ENCODE assay signal across 8 cellular contexts in the genomic region with DNA sequence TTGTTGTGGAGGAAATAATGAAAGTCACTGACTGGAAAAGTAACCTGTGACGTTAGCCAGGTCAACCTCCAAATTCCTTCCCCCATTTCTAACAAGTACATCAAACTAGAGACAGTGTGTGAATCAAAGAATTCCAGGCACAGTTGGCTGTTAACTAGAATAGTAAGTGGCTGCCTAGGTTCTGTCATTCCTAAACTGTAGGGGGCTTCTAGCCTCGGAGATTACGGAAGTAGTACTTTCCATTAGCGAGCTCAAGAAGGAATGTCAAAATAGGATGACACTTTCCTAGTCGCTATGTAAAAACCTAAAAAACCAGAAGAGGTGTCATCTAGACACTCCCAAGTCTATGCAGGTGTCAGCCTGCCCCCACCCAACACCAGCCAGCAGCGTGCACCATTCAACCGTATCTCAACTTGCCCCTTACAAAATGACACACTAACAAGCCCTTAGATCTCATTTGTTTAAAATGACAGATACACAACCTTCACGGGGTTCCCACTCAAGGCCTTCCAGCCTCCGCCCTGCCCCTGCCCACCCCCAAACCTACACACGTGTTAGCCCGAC. TPM values are rescaled to one million over a fixed set of nuclear protein-coding genes. Genes with fewer than 3 reads are reported as not detected.
DNase-seq lines count a peak whose midpoint lies in the region; ATAC-seq, FAIRE-seq and TF ChIP-seq lines count a peak whose summit lies in the region.

No MANE protein-coding gene starts in this region.

- no peaks in the 10 kb centered on the region for H3K9me3 ChIP-seq in BLaER1 treated with 17β-estradiol and CSF1 and Interleukin-3, amounts not matched to agents 10 nM and 100 nM (replicated peaks in 1 of 11)
- no peaks in the 10 kb centered on the region for H3K9me3 ChIP-seq in GM12878 (replicated peaks; ENCODE audit: control insufficient read depth, insufficient read depth, low read length)

- 4% methylated on average over 11 of the region's 11 CpGs for WGBS in GM12878 (ENCODE audit: insufficient coverage, insufficient replicate concordance, low lambda C conversion rate, missing lambda C conversion rate)

- peaks cover 11 to 45% (median 42%) of the 10 kb centered on the region in 11 experiments for H3K36me3 ChIP-seq in BLaER1 treated with 17β-estradiol and CSF1 and Interleukin-3, amounts not matched to agents 10 nM and 100 nM
- H3K36me3 ChIP-seq in GM12878 (ENCODE audit: control insufficient read depth in 2 of 2, insufficient read depth in 2 of 2, low read length in 1 of 2): peaks cover 0 to 10% of the 10 kb centered on the region in 2 experiments; a peak in 2 of 4 replicates

- no peaks in the 10 kb centered on the region for H3K27me3 ChIP-seq in BLaER1 treated with 17β-estradiol and CSF1 and Interleukin-3, amounts not matched to agents 10 nM and 100 nM
- no peaks in the 10 kb centered on the region for H3K27me3 ChIP-seq in GM12878 (replicated peaks in 1 of 2; ENCODE audit: control insufficient read depth in 2 of 2, insufficient read depth in 2 of 2, low read length in 1 of 2)

- H3K4me2 ChIP-seq in BLaER1 treated with 17β-estradiol and CSF1 and Interleukin-3, amounts not matched to agents 10 nM and 100 nM: peak overlapping the region; percentile 64 to 85 (median 82)
- peak overlapping the region; percentile 89 for H3K4me2 ChIP-seq in GM12878 (ENCODE audit: control insufficient read depth, insufficient read depth)

- CTCF ChIA-PET in GM12878 (lab: Yijun Ruan, JAX): interaction anchor here (0.9 kb wide), 1 partner anchor 175 kb away, joined by 3 read pairs; no protein-coding TSS in a partner anchor

- TSS peak; percentile 83 for BruUV-seq in GM12878 (replicated peaks; lab: Mats Ljungman, UMichigan)

- SMC1A ChIA-PET in GM12878 (lab: Charles Lee; ENCODE audit: uncharacterized antibody, unreplicated experiment): no interaction called here

- peak; percentile 93 for DNase-seq in NAMALWA (ENCODE audit: low spot score)
- peak; percentile 25 for DNase-seq in GM12878 (ENCODE audit: low read depth, low spot score)
- peak; percentile 57 for DNase-seq in kidney tubule cell (ENCODE audit: low spot score)
- DNase-seq in substantia nigra (lab: John Stamatoyannopoulos, UW): peak in 2 of 49 donors; percentile 36 to 45
- DNase-seq in effector CD8-positive, alpha-beta T cell (lab: John Stamatoyannopoulos, UW): no peak
- DNase-seq in DMS79 (lab: John Stamatoyannopoulos, UW): no peak

- peaks cover 50% of the 10 kb centered on the region for H3K79me2 ChIP-seq in GM12878 (ENCODE audit: control insufficient read depth, insufficient read depth, low read length)

- intact Hi-C loops in GM12878 (cut with micrococcal nuclease; ENCODE audit: unreplicated experiment): loop anchor here (10.0 kb wide), 1 partner anchor 270 kb away; a partner anchor contains a TSS

- peak; percentile 30 for ATAC-seq in GM19043 (IDR thresholded peaks at IDR 0.05; ENCODE audit: low read depth, unreplicated experiment)
- ATAC-seq in GM12878: peak; percentile 82

- RAD21 ChIA-PET in GM12878 (lab: Charles Lee; ENCODE audit: unreplicated experiment): interaction anchor here (1.5 kb wide), 1 partner anchor 175 kb away, joined by 3 read pairs; no protein-coding TSS in a partner anchor

- TF ChIP-seq CTCF in GM12878 (IDR thresholded peaks at IDR 0.05 in 2 of 3, conservative IDR thresholded peaks at IDR 0.05 in 1 of 3; ENCODE audit: control insufficient read depth in 2 of 3, extremely low read depth in 1 of 3, insufficient read depth in 1 of 3, low read depth in 3 of 3, low read length in 3 of 3): no peak

- in situ Hi-C loops in GM12878 (cut with MboI): no loop called here

- H4K20me1 ChIP-seq in BLaER1 treated with 17β-estradiol and CSF1 and Interleukin-3, amounts not matched to agents 10 nM and 100 nM: peaks cover 0 to 52% (median 42%) of the 10 kb centered on the region in 11 experiments; a peak in 18 of 22 replicates
- H4K20me1 ChIP-seq in GM12878 (ENCODE audit: control insufficient read depth, insufficient read depth): no peaks in the 10 kb centered on the region

- POLR2A ChIA-PET in GM12878 (lab: Charles Lee): interaction anchor here (1.0 to 1.7 kb wide), 2 partner anchors 32 to 244 kb away, joined by 3 to 11 read pairs; no protein-coding TSS in a partner anchor

- no peak for TF ChIP-seq POLR2A in GM12878 (IDR thresholded peaks at IDR 0.05; ENCODE audit: low read depth, low read length)

- TF ChIP-seq EP300 in GM12878 (IDR thresholded peaks at IDR 0.05; ENCODE audit: borderline replicate concordance in 1 of 2, control insufficient read depth in 1 of 2, low read depth in 2 of 2, low read length in 2 of 2): no peak

- H3K27ac ChIP-seq in BLaER1 treated with 17β-estradiol and CSF1 and Interleukin-3, amounts not matched to agents 10 nM and 100 nM: peak overlapping the region; percentile 98 to 100 (median 99)
- H3K27ac ChIP-seq in GM12878 (ENCODE audit: control insufficient read depth, insufficient read depth) (peak overlapping the region; percentile 85), substantia nigra (ENCODE audit: low read depth, low read length, poor library complexity, severe bottlenecking) (peak overlapping the region; percentile 99)

- H3K9ac ChIP-seq in BLaER1 treated with 17β-estradiol and CSF1 and Interleukin-3, amounts not matched to agents 10 nM and 100 nM: peak overlapping the region; percentile 98 to 100 (median 99)
- peak overlapping the region; percentile 86 for H3K9ac ChIP-seq in GM12878 (ENCODE audit: control insufficient read depth, insufficient read depth, low read length)

- peaks cover 19 to 28% (median 22%) of the 10 kb centered on the region in 10 experiments for H3K4me1 ChIP-seq in BLaER1 treated with 17β-estradiol and CSF1 and Interleukin-3, amounts not matched to agents 10 nM and 100 nM
- H3K4me1 ChIP-seq in GM12878 (ENCODE audit: control insufficient read depth, insufficient read depth, low read length): no peaks in the 10 kb centered on the region

- FAIRE-seq in GM12878 (lab: Jason Lieb, UNC): peak; percentile 88

- no peak for TF ChIP-seq RAD21 in GM12878 (IDR thresholded peaks at IDR 0.05; ENCODE audit: insufficient read depth, low read depth, low read length)

- H2AFZ ChIP-seq in GM12878 (ENCODE audit: control insufficient read depth, low read depth, low read length): peak overlapping the region; percentile 65; the same call in 1 of the 2 replicates

- H3K4me3 ChIP-seq in BLaER1 treated with 17β-estradiol and CSF1 and Interleukin-3, amounts not matched to agents 10 nM and 100 nM: peak overlapping the region; percentile 80 to 98 (median 88)
- H3K4me3 ChIP-seq in GM12878: peak overlapping the region; percentile 79

TF ChIP-seq in GM12878, 131 proteins besides CTCF, POLR2A, EP300 and RAD21 (continues in another document):
- TF ChIP-seq PML (IDR thresholded peaks at IDR 0.05; ENCODE audit: low read length) (no peak), TCF12 (IDR thresholded peaks at IDR 0.05; ENCODE audit: low read depth, low read length) (0 out of 2 replicates have a peak, but pooled peaks have one; percentile 17), MTA3 (IDR thresholded peaks at IDR 0.05; ENCODE audit: borderline replicate concordance, low read length) (no peak), DPF2 (IDR thresholded peaks at IDR 0.05) (no peak), ASH2L (IDR thresholded peaks at IDR 0.05; ENCODE audit: borderline replicate concordance, low read depth) (no peak), NFXL1 (IDR thresholded peaks at IDR 0.05; ENCODE audit: borderline replicate concordance) (no peak), CBX3 (IDR thresholded peaks at IDR 0.05; ENCODE audit: borderline replicate concordance, low read depth) (no peak), LARP7 (IDR thresholded peaks at IDR 0.05) (no peak)
- TF ChIP-seq, protein P1, sequence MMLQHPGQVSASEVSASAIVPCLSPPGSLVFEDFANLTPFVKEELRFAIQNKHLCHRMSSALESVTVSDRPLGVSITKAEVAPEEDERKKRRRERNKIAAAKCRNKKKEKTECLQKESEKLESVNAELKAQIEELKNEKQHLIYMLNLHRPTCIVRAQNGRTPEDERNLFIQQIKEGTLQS (IDR thresholded peaks at IDR 0.05; ENCODE audit: borderline replicate concordance, extremely low read depth, low read depth, low read length): no peak
- TF ChIP-seq, protein P2, sequence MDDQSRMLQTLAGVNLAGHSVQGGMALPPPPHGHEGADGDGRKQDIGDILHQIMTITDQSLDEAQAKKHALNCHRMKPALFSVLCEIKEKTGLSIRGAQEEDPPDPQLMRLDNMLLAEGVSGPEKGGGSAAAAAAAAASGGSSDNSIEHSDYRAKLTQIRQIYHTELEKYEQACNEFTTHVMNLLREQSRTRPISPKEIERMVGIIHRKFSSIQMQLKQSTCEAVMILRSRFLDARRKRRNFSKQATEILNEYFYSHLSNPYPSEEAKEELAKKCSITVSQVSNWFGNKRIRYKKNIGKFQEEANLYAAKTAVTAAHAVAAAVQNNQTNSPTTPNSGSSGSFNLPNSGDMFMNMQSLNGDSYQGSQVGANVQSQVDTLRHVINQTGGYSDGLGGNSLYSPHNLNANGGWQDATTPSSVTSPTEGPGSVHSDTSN (IDR thresholded peaks at IDR 0.05; ENCODE audit: insufficient replicate concordance, low read depth, low read length): no peak

RNA-seq across cellular contexts. Expression of a gene that starts 0.9 kb away (rescaled TPM):
- 59.4 and 61.7 TPM in 2 replicates for total RNA-seq in GM12878 (2013; cell fraction: nucleolus; rRNA removed)
- total RNA-seq in GM12878 (2014; rRNA removed): 22.8 and 24.5 TPM in 2 replicates
- 18.6 and 22.7 TPM in 2 replicates for total RNA-seq in GM12878 (2014; rRNA removed; fragmentation: Illumina TruSeq; extraction: Trizol)
- 24.4 and 25.0 TPM in 2 replicates for total RNA-seq in GM12878 (2021)
- 5.8 TPM for polyA plus RNA-seq in GM12878 (2011; ENCODE audit: low read depth)
- 4.9 and 6.7 TPM in 2 replicates for polyA plus RNA-seq in GM12878 (2011; rRNA removed)
- polyA plus RNA-seq in GM12878 (2011; cell fraction: cytosol; rRNA removed): 6.8 and 7.0 TPM in 2 replicates
- 9.0 and 12.8 TPM in 2 replicates for polyA plus RNA-seq in GM12878 (2011; cell fraction: nucleus; rRNA removed)
- 8.6 and 9.7 TPM in 2 replicates for polyA plus RNA-seq in GM12878 (2012)
- polyA plus RNA-seq in GM12878 (2014; fragmentation: Illumina TruSeq; extraction: Trizol): 19.2 and 23.4 TPM in 2 replicates
- polyA plus RNA-seq in GM12878 (2014; fragmentation: Nextera tagmentation; extraction: Ambion mirVana): 1 to 10 TPM; 4.5 to 5.0 TPM
- polyA plus RNA-seq in GM12878 (2014; rRNA removed): 20.1 and 23.1 TPM in 2 replicates
- 1 to 10 TPM; 9.7 TPM for polyA plus RNA-seq in GM12878 (2016; fragmentation: Nextera tagmentation; extraction: Ambion mirVana)
- 9.6 and 12.8 TPM in 2 replicates for polyA minus RNA-seq in GM12878 (2011; rRNA and poly(A)+ RNA removed)
- 5.7 and 10.0 TPM in 2 replicates for polyA minus RNA-seq in GM12878 (2011; cell fraction: cytosol; rRNA and poly(A)+ RNA removed)
- polyA minus RNA-seq in GM12878 (2011; cell fraction: nucleus; rRNA and poly(A)+ RNA removed): 13.8 and 14.5 TPM in 2 replicates

Comparison
In these comparisons a context has a peak if more than half of its experiments do, and no peak if none do; other contexts are left out.
1. DNase-seq: peak in NAMALWA (single experiment), GM12878 (single experiment) and kidney tubule cell (single experiment); none in effector CD8-positive, alpha-beta T cell (single experiment) and DMS79 (single experiment).
2. Peak in every context shown above with its lines, with median percentiles within 50 percentile points of each other: H3K27ac ChIP-seq.